In genomic region chr18:9915291-9916066, GRCh38 we compare ENCODE assay signal across 9 cellular contexts. TPM values are rescaled to one million over a fixed set of nuclear protein-coding genes. Genes with fewer than 3 reads are reported as not detected.
A peak's percentile ranks its signal among the peaks of the same experiment; 100 is the strongest.
DNase-seq lines count a peak whose midpoint lies in the region; ATAC-seq and TF ChIP-seq lines count a peak whose summit lies in the region.
"Had no signal": no experiment of that assay in that cellular context is flagged by ENCODE, and none has a peak within 500 bp of the region (broad histone marks: within the 10 kb centered on the region; RNA-seq: fewer than 3 reads in every experiment).

No MANE protein-coding gene starts in this region.

- H3K4me3 ChIP-seq in astrocyte of the spinal cord (ENCODE audit: low read depth, low read length) (peak overlapping the region; percentile 82), lower leg skin (ENCODE audit: low read depth, poor library complexity, severe bottlenecking) (peak overlapping the region; percentile 100), tibial nerve (peak overlapping the region; percentile 89 to 98 (median 98))

- in situ Hi-C loops in astrocyte of the spinal cord (cut with HindIII; ENCODE audit: low sequenced_read_pairs) = no loop called here

- H3K36me3 Mint-ChIP-seq in activated naive CD4-positive, alpha-beta T cell treated with anti-CD3 and anti-CD28 coated beads for 36 hours (ENCODE audit: low read depth) = no peaks in the 10 kb centered on the region

- no peak for TF ChIP-seq EP300 in tibial nerve (IDR thresholded peaks at IDR 0.05)

- no peaks in the 10 kb centered on the region for H3K27me3 Mint-ChIP-seq in activated naive CD4-positive, alpha-beta T cell treated with anti-CD3 and anti-CD28 coated beads for 36 hours (ENCODE audit: low read depth)

- no peaks in the 10 kb centered on the region for H3K27me3 ChIP-seq in tibial nerve

- no peaks in the 10 kb centered on the region for H3K36me3 ChIP-seq in tibial nerve

- DNase-seq in activated naive CD4-positive, alpha-beta T cell treated with anti-CD3 and anti-CD28 coated beads for 36 hours = no peak
- no peak for DNase-seq in activated naive CD4-positive, alpha-beta T cell treated with anti-CD3 and anti-CD28 coated beads, Interleukin-2, amount 50 U/mL, for 16 hours
- DNase-seq in astrocyte of the spinal cord (ENCODE audit: low read depth, low spot score) (no peak), lower leg skin (ENCODE audit: low spot score in 2 of 2) (no peak), tibial nerve (ENCODE audit: low spot score in 2 of 2) (no peak), NCI-H1092 treated with DMSO at 0.1 percent for 48 hours (lab: John Stamatoyannopoulos, UW) (no peak)
- DNase-seq: NCI-H2029 treated with DMSO at 0.1 percent for 48 hours had no signal

- ATAC-seq in HG02981 (IDR thresholded peaks at IDR 0.05; ENCODE audit: unreplicated experiment) (no peak), HG03175 (IDR thresholded peaks at IDR 0.05; ENCODE audit: unreplicated experiment) (no peak)

- H3K27ac ChIP-seq in tibial nerve = peak overlapping the region; percentile 97 to 100 (median 100)

- TF ChIP-seq POLR2A in lower leg skin (IDR thresholded peaks at IDR 0.05) = no peak
- peak in 1 of 2 donors; percentile 9 for TF ChIP-seq POLR2A in tibial nerve (IDR thresholded peaks at IDR 0.05)

- no peaks in the 10 kb centered on the region for H3K9me3 ChIP-seq in tibial nerve

- peak overlapping the region; percentile 81 for H3K4me3 Mint-ChIP-seq in activated naive CD4-positive, alpha-beta T cell treated with anti-CD3 and anti-CD28 coated beads for 36 hours

- H3K4me1 ChIP-seq in tibial nerve = peaks cover 0 to 58% (median 49%) of the 10 kb centered on the region in 4 donors

- 4 to 5% methylated on average over 5 of the region's 5 CpGs for WGBS in lower leg skin, 2 donors
- WGBS in tibial nerve, 2 donors = 5 to 9% methylated on average over 5 of the region's 5 CpGs

- TF ChIP-seq CTCF in astrocyte of the spinal cord (IDR thresholded peaks at IDR 0.05; ENCODE audit: low read depth, low read length) (no peak), lower leg skin (IDR thresholded peaks at IDR 0.05) (no peak), tibial nerve (IDR thresholded peaks at IDR 0.05) (no peak)

- H3K27ac Mint-ChIP-seq in activated naive CD4-positive, alpha-beta T cell treated with anti-CD3 and anti-CD28 coated beads for 36 hours = peak overlapping the region; percentile 89

- CTCF ChIA-PET in activated naive CD4-positive, alpha-beta T cell treated with anti-CD3 and anti-CD28 coated beads for 36 hours (lab: Charles Lee) = interaction anchor here (0.5 to 0.6 kb wide), 3 partner anchors 125 to 676 kb away, joined by 3 to 5 read pairs (median 3); no protein-coding TSS in a partner anchor

- peaks cover 25% of the 10 kb centered on the region for H3K4me1 Mint-ChIP-seq in activated naive CD4-positive, alpha-beta T cell treated with anti-CD3 and anti-CD28 coated beads for 36 hours (ENCODE audit: low read depth)

- H3K9me3 Mint-ChIP-seq in activated naive CD4-positive, alpha-beta T cell treated with anti-CD3 and anti-CD28 coated beads for 36 hours = no peaks in the 10 kb centered on the region

- intact Hi-C loops in activated naive CD4-positive, alpha-beta T cell treated with anti-CD3 and anti-CD28 coated beads for 36 hours (cut with micrococcal nuclease) = loop anchor here (1.0 to 5.0 kb wide), 7 partner anchors 11 to 1937 kb away; partner anchors contain the start of genes CHMP1B, NDUFV2 and RALBP1
- intact Hi-C loops in lower leg skin (cut with DNase I; ENCODE audit: low total_unique reads) = loop anchor here (5.0 kb wide), 1 partner anchor 963 kb away; no protein-coding TSS in a partner anchor

RNA-seq across cellular contexts. Expression of gene VAPA, which starts 1.7 kb away (rescaled TPM):
- total RNA-seq in activated naive CD4-positive, alpha-beta T cell treated with anti-CD3 and anti-CD28 coated beads for 36 hours = 100 to 1,000 TPM; 150 to 159 TPM
- total RNA-seq in lower leg skin (100 to 1,000 TPM; 188 to 221 (median 209) TPM), tibial nerve (100 to 1,000 TPM; 208 to 233 (median 221) TPM)

RNA-seq across cellular contexts. Expression of gene TXNDC2, which starts 29.7 kb away (rescaled TPM):
- not detected for total RNA-seq in activated naive CD4-positive, alpha-beta T cell treated with anti-CD3 and anti-CD28 coated beads for 36 hours
- total RNA-seq in lower leg skin (under 1 TPM in 1 of 4 donors, not detected in 3; 0.06 TPM), tibial nerve (under 1 TPM in 1 of 4 donors, not detected in 3; 0.20 TPM)
